9 cellular contexts compared by ENCODE assay signal in genomic region chr11:131889146-131889577, GRCh38.
A peak's percentile ranks its signal among the peaks of the same experiment; 100 is the strongest.
DNase-seq lines count a peak whose midpoint lies in the region; ATAC-seq and TF ChIP-seq lines count a peak whose summit lies in the region.
"Had no signal": no experiment of that assay in that cellular context is flagged by ENCODE, and none has a peak within 500 bp of the region (broad histone marks: within the 10 kb centered on the region; RNA-seq: fewer than 3 reads in every experiment).

No MANE protein-coding gene starts in this region.

- H3K36me3 ChIP-seq in SJSA1 (no peaks in the 10 kb centered on the region), iPS-18a (ENCODE audit: control insufficient read depth, low read depth, low read length) (no peaks in the 10 kb centered on the region), Peyer's patch (no peaks in the 10 kb centered on the region)

- H3K9me3 Mint-ChIP-seq in T-cell: peaks cover 0 to 3% (median 0%) of the 10 kb centered on the region in 3 donors

- no peak overlapping the region for H3K4me3 Mint-ChIP-seq in T-cell

- no peaks in the 10 kb centered on the region for H3K27me3 Mint-ChIP-seq in T-cell

- H3K9me3 ChIP-seq in SJSA1 (replicated peaks) (no peaks in the 10 kb centered on the region), iPS-18a (ENCODE audit: control insufficient read depth, low read depth, low read length) (no peaks in the 10 kb centered on the region), Peyer's patch (no peaks in the 10 kb centered on the region)

- no peaks in the 10 kb centered on the region for H3K36me3 Mint-ChIP-seq in T-cell

- H3K27me3 ChIP-seq in SJSA1 (replicated peaks) (no peaks in the 10 kb centered on the region), iPS-18a (ENCODE audit: control insufficient read depth, insufficient read depth, low read length) (no peaks in the 10 kb centered on the region), Peyer's patch (no peaks in the 10 kb centered on the region)

- ATAC-seq in T-cell (replicated peaks in 1 of 4): no peak

- H3K4me1 ChIP-seq in SJSA1 (replicated peaks): peaks cover 54% of the 10 kb centered on the region
- H3K4me1 ChIP-seq in iPS-18a (ENCODE audit: control insufficient read depth, low read depth, low read length): peaks cover 48% of the 10 kb centered on the region
- peaks cover 0 to 13% (median 0%) of the 10 kb centered on the region in 4 donors for H3K4me1 ChIP-seq in Peyer's patch

- no peaks in the 10 kb centered on the region for H3K4me1 Mint-ChIP-seq in T-cell

- POLR2A ChIA-PET in T-cell (lab: Charles Lee): no interaction called here

- H3K27ac ChIP-seq in SJSA1: peak overlapping the region; percentile 98
- H3K27ac ChIP-seq in iPS-18a (ENCODE audit: low read length): peak overlapping the region; percentile 68
- peak overlapping the region in 1 of 4 donors; percentile 67 for H3K27ac ChIP-seq in Peyer's patch

- H3K4me3 ChIP-seq in AG09309 (ENCODE audit: control insufficient read depth, low read depth, low read length) (no peak overlapping the region), HFF-Myc (replicated peaks; ENCODE audit: low read depth, low read length) (no peak overlapping the region), SJSA1 (no peak overlapping the region), iPS-18a (ENCODE audit: low read length) (peak overlapping the region; percentile 35), Peyer's patch (no peak overlapping the region)

- peak; percentile 81 for DNase-seq in AG09309 (ENCODE audit: low read depth)
- DNase-seq in HFF-Myc (ENCODE audit: extremely low read depth, low read depth): peak; percentile 82
- peak; percentile 87 to 89 for DNase-seq in SJSA1 (ENCODE audit: low read depth in 1 of 2, low spot score in 2 of 2)
- DNase-seq in T-cell: no peak
- DNase-seq in AML-193 (lab: John Stamatoyannopoulos, UW): no peak
- DNase-seq in SIG-M5 treated with dmso at 0.1 percent for 504 hours (lab: John Stamatoyannopoulos, UW; ENCODE audit: unreplicated experiment): no peak
- DNase-seq in Peyer's patch: no peak
- DNase-seq: DMS 273 treated with DMSO at 0.1 percent for 48 hours had no signal

- no peak overlapping the region for H3K27ac Mint-ChIP-seq in T-cell

- H3K9ac ChIP-seq in iPS-18a (ENCODE audit: low read length): peak overlapping the region; percentile 64

- TF ChIP-seq CTCF in AG09309 (IDR thresholded peaks at IDR 0.05; ENCODE audit: control insufficient read depth, insufficient read depth, low read depth, low read length, missing control alignments) (no peak), HFF-Myc (IDR thresholded peaks at IDR 0.05; ENCODE audit: low read depth, low read length, missing control alignments) (no peak), Peyer's patch (IDR thresholded peaks at IDR 0.05) (no peak)

- TF ChIP-seq POLR2A in Peyer's patch (IDR thresholded peaks at IDR 0.05): no peak

- CTCF ChIA-PET in T-cell (lab: Charles Lee): no interaction called here

Comparison
In these comparisons a context has a peak if more than half of its experiments do, and no peak if none do; other contexts are left out.
1. DNase-seq: peak in AG09309 (single experiment), HFF-Myc (single experiment) and SJSA1 (2 of 2); none in T-cell (0 of 34), AML-193 (0 of 2), SIG-M5 treated with dmso at 0.1 percent for 504 hours (single experiment) and Peyer's patch (0 of 3).